1 cellular context compared by ENCODE assay signal in the genomic region with DNA sequence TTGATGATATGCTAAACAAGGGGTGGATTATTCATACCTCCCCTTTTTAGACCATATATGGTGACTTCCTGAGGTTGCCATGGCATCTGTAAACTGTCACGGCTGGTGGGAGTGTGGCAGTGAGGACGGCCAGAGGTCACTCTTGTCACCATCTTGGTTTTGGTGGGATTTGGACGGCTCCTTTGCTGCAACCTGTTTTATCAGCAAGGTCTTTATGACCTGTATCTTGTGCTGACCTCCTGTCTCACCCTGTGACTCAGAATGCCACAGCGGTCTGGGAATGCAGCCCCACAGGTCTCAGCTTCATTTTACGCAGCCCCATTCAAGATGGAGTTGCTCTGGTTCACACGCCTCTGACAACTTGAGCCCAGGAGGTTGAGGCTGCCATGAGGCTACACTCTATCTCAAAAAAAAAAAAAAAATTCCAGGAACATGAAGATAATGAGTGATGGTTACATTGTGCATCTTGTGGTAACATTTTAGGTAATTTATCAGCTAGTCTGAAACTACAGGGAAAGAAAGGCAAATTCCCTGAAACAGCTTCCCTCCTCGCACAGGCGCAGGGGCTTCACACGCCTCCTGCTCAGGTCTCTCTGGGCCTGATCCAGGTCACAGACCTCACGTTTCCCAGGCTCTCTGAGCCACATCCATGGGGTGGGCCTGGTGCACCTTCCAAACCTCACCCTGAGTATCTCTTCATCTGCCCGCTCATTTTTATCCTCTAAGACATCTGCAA.
TF ChIP-seq lines count a peak whose summit lies in the region.

No MANE protein-coding gene starts in this region.

TF ChIP-seq in K562, 482 proteins besides CTCF, POLR2A, EP300 and RAD21 (continued from another document and continues in another):
- TF ChIP-seq MTA3 (IDR thresholded peaks at IDR 0.05; ENCODE audit: borderline replicate concordance) (no peak), MTF1 (CRISPR knock-in tag; IDR thresholded peaks at IDR 0.05; ENCODE audit: borderline replicate concordance) (peak; percentile 91), GATA2 (CRISPR knock-in tag; IDR thresholded peaks at IDR 0.05) (no peak), ASH1L (IDR thresholded peaks at IDR 0.05; ENCODE audit: borderline replicate concordance, low read depth, partially characterized antibody) (no peak), BRF1 (IDR thresholded peaks at IDR 0.05; ENCODE audit: borderline replicate concordance, extremely low read depth, insufficient read length) (no peak), ZNF764 (CRISPR knock-in tag; IDR thresholded peaks at IDR 0.05; ENCODE audit: low read depth) (peak; percentile 76; the same call in 1 of the 2 replicates), KLF10 (CRISPR knock-in tag; IDR thresholded peaks at IDR 0.05) (peak; percentile 85; the same call in 1 of the 2 replicates), CSDE1 (IDR thresholded peaks at IDR 0.05) (no peak), RBM39 (optimal IDR thresholded peaks at IDR 0.05; ENCODE audit: low read depth, low read length) (no peak), ZNF12 (CRISPR knock-in tag; IDR thresholded peaks at IDR 0.05) (no peak), KLF1 (tag; IDR thresholded peaks at IDR 0.05) (peak; percentile 97), ZKSCAN3 (CRISPR knock-in tag; IDR thresholded peaks at IDR 0.05) (peak; percentile 74), ZNF79 (CRISPR knock-in tag; IDR thresholded peaks at IDR 0.05; ENCODE audit: low read depth) (peak; percentile 96), FOXA1 (IDR thresholded peaks at IDR 0.05; ENCODE audit: borderline replicate concordance) (no peak), ZNF699 (CRISPR knock-in tag; IDR thresholded peaks at IDR 0.05; ENCODE audit: insufficient replicate concordance) (peak; percentile 96), NR2C2 (CRISPR knock-in tag; IDR thresholded peaks at IDR 0.05) (no peak; the same call in none of the 2 replicates), NR2C2 (tag; IDR thresholded peaks at IDR 0.05) (peak; percentile 92), SMARCE1 (IDR thresholded peaks at IDR 0.05) (no peak), ZNF785 (CRISPR knock-in tag; IDR thresholded peaks at IDR 0.05) (no peak), BRCA1 (IDR thresholded peaks at IDR 0.05) (no peak), BRCA1 (CRISPR knock-in tag; IDR thresholded peaks at IDR 0.05) (no peak), NRF1 (conservative IDR thresholded peaks at IDR 0.05 in 1 of 2, IDR thresholded peaks at IDR 0.05 in 1 of 2) (peak; percentile 52 to 62), CBFA2T3 (IDR thresholded peaks at IDR 0.05) (peak; percentile 44), KLF16 (IDR thresholded peaks at IDR 0.05) (no peak), ATF7 (IDR thresholded peaks at IDR 0.05) (peak; percentile 22; the same call in 1 of the 2 replicates), LEF1 (IDR thresholded peaks at IDR 0.05) (no peak), MAFG (tag; conservative IDR thresholded peaks at IDR 0.05) (peak; percentile 80), GTF2A2 (tag; IDR thresholded peaks at IDR 0.05) (peak; percentile 98), PTRF (tag; IDR thresholded peaks at IDR 0.05) (peak; percentile 99), ZNF507 (tag; conservative IDR thresholded peaks at IDR 0.05) (peak; percentile 15), DIDO1 (tag; IDR thresholded peaks at IDR 0.05; ENCODE audit: low read depth) (peak; percentile 99), HMGN3 (IDR thresholded peaks at IDR 0.05; ENCODE audit: borderline replicate concordance, extremely low read depth, insufficient read length, low read depth, low read length) (no peak), PHF21A (IDR thresholded peaks at IDR 0.05; ENCODE audit: borderline replicate concordance, low read depth) (no peak)
- TF ChIP-seq, protein P1, sequence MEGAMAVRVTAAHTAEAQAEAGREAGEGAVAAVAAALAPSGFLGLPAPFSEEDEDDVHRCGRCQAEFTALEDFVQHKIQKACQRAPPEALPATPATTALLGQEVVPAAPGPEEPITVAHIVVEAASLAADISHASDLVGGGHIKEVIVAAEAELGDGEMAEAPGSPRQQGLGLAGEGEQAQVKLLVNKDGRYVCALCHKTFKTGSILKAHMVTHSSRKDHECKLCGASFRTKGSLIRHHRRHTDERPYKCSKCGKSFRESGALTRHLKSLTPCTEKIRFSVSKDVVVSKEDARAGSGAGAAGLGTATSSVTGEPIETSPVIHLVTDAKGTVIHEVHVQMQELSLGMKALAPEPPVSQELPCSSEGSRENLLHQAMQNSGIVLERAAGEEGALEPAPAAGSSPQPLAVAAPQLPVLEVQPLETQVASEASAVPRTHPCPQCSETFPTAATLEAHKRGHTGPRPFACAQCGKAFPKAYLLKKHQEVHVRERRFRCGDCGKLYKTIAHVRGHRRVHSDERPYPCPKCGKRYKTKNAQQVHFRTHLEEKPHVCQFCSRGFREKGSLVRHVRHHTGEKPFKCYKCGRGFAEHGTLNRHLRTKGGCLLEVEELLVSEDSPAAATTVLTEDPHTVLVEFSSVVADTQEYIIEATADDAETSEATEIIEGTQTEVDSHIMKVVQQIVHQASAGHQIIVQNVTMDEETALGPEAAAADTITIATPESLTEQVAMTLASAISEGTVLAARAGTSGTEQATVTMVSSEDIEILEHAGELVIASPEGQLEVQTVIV (CRISPR knock-in tag; IDR thresholded peaks at IDR 0.05; ENCODE audit: borderline replicate concordance) = peak; percentile 87; the same call in 1 of the 2 replicates
- TF ChIP-seq, protein P2, sequence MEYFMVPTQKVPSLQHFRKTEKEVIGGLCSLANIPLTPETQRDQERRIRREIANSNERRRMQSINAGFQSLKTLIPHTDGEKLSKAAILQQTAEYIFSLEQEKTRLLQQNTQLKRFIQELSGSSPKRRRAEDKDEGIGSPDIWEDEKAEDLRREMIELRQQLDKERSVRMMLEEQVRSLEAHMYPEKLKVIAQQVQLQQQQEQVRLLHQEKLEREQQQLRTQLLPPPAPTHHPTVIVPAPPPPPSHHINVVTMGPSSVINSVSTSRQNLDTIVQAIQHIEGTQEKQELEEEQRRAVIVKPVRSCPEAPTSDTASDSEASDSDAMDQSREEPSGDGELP (CRISPR knock-in tag; IDR thresholded peaks at IDR 0.05; ENCODE audit: borderline replicate concordance) = peak; percentile 39; the same call in 1 of the 2 replicates
- TF ChIP-seq, protein P3, sequence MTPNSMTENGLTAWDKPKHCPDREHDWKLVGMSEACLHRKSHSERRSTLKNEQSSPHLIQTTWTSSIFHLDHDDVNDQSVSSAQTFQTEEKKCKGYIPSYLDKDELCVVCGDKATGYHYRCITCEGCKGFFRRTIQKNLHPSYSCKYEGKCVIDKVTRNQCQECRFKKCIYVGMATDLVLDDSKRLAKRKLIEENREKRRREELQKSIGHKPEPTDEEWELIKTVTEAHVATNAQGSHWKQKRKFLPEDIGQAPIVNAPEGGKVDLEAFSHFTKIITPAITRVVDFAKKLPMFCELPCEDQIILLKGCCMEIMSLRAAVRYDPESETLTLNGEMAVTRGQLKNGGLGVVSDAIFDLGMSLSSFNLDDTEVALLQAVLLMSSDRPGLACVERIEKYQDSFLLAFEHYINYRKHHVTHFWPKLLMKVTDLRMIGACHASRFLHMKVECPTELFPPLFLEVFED (CRISPR knock-in tag; conservative IDR thresholded peaks at IDR 0.05) = peak; percentile 99
- TF ChIP-seq, protein P4, sequence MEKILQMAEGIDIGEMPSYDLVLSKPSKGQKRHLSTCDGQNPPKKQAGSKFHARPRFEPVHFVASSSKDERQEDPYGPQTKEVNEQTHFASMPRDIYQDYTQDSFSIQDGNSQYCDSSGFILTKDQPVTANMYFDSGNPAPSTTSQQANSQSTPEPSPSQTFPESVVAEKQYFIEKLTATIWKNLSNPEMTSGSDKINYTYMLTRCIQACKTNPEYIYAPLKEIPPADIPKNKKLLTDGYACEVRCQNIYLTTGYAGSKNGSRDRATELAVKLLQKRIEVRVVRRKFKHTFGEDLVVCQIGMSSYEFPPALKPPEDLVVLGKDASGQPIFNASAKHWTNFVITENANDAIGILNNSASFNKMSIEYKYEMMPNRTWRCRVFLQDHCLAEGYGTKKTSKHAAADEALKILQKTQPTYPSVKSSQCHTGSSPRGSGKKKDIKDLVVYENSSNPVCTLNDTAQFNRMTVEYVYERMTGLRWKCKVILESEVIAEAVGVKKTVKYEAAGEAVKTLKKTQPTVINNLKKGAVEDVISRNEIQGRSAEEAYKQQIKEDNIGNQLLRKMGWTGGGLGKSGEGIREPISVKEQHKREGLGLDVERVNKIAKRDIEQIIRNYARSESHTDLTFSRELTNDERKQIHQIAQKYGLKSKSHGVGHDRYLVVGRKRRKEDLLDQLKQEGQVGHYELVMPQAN (IDR thresholded peaks at IDR 0.05; ENCODE audit: borderline replicate concordance) = no peak
- TF ChIP-seq, protein P5, sequence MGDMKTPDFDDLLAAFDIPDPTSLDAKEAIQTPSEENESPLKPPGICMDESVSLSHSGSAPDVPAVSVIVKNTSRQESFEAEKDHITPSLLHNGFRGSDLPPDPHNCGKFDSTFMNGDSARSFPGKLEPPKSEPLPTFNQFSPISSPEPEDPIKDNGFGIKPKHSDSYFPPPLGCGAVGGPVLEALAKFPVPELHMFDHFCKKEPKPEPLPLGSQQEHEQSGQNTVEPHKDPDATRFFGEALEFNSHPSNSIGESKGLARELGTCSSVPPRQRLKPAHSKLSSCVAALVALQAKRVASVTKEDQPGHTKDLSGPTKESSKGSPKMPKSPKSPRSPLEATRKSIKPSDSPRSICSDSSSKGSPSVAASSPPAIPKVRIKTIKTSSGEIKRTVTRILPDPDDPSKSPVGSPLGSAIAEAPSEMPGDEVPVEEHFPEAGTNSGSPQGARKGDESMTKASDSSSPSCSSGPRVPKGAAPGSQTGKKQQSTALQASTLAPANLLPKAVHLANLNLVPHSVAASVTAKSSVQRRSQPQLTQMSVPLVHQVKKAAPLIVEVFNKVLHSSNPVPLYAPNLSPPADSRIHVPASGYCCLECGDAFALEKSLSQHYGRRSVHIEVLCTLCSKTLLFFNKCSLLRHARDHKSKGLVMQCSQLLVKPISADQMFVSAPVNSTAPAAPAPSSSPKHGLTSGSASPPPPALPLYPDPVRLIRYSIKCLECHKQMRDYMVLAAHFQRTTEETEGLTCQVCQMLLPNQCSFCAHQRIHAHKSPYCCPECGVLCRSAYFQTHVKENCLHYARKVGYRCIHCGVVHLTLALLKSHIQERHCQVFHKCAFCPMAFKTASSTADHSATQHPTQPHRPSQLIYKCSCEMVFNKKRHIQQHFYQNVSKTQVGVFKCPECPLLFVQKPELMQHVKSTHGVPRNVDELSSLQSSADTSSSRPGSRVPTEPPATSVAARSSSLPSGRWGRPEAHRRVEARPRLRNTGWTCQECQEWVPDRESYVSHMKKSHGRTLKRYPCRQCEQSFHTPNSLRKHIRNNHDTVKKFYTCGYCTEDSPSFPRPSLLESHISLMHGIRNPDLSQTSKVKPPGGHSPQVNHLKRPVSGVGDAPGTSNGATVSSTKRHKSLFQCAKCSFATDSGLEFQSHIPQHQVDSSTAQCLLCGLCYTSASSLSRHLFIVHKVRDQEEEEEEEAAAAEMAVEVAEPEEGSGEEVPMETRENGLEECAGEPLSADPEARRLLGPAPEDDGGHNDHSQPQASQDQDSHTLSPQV (IDR thresholded peaks at IDR 0.05) = peak; percentile 100
- TF ChIP-seq, protein P6, sequence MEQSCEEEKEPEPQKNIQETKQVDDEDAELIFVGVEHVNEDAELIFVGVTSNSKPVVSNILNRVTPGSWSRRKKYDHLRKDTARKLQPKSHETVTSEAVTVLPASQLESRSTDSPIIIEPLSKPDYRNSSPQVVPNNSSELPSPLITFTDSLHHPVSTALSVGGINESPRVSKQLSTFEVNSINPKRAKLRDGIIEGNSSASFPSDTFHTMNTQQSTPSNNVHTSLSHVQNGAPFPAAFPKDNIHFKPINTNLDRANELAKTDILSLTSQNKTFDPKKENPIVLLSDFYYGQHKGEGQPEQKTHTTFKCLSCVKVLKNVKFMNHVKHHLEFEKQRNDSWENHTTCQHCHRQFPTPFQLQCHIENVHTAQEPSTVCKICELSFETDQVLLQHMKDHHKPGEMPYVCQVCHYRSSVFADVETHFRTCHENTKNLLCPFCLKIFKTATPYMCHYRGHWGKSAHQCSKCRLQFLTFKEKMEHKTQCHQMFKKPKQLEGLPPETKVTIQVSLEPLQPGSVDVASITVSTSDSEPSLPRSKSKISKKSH (CRISPR knock-in tag; IDR thresholded peaks at IDR 0.05) = peak; percentile 90
- TF ChIP-seq, protein P7, sequence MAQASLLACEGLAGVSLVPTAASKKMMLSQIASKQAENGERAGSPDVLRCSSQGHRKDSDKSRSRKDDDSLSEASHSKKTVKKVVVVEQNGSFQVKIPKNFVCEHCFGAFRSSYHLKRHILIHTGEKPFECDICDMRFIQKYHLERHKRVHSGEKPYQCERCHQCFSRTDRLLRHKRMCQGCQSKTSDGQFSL (CRISPR knock-in tag; IDR thresholded peaks at IDR 0.05) = 0 out of 2 replicates have a peak, but pooled peaks have one; percentile 28
- TF ChIP-seq, protein P7 (tag; IDR thresholded peaks at IDR 0.05) = peak in 1 of 2 experiments; percentile 99; a peak in 2 of 4 replicates
- TF ChIP-seq, protein P8, sequence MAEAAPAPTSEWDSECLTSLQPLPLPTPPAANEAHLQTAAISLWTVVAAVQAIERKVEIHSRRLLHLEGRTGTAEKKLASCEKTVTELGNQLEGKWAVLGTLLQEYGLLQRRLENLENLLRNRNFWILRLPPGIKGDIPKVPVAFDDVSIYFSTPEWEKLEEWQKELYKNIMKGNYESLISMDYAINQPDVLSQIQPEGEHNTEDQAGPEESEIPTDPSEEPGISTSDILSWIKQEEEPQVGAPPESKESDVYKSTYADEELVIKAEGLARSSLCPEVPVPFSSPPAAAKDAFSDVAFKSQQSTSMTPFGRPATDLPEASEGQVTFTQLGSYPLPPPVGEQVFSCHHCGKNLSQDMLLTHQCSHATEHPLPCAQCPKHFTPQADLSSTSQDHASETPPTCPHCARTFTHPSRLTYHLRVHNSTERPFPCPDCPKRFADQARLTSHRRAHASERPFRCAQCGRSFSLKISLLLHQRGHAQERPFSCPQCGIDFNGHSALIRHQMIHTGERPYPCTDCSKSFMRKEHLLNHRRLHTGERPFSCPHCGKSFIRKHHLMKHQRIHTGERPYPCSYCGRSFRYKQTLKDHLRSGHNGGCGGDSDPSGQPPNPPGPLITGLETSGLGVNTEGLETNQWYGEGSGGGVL (CRISPR knock-in tag; IDR thresholded peaks at IDR 0.05) = peak; percentile 88
- TF ChIP-seq, protein P9, sequence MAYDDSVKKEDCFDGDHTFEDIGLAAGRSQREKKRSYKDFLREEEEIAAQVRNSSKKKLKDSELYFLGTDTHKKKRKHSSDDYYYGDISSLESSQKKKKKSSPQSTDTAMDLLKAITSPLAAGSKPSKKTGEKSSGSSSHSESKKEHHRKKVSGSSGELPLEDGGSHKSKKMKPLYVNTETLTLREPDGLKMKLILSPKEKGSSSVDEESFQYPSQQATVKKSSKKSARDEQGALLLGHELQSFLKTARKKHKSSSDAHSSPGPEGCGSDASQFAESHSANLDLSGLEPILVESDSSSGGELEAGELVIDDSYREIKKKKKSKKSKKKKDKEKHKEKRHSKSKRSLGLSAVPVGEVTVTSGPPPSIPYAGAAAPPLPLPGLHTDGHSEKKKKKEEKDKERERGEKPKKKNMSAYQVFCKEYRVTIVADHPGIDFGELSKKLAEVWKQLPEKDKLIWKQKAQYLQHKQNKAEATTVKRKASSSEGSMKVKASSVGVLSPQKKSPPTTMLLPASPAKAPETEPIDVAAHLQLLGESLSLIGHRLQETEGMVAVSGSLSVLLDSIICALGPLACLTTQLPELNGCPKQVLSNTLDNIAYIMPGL (CRISPR knock-in tag; IDR thresholded peaks at IDR 0.05) = no peak
